8 cellular contexts compared by ENCODE assay signal in genomic region chr17:57868007-57868774, GRCh38. TPM values are rescaled to one million over a fixed set of nuclear protein-coding genes. Genes with fewer than 3 reads are reported as not detected.
DNase-seq lines count a peak whose midpoint lies in the region; ATAC-seq, FAIRE-seq and TF ChIP-seq lines count a peak whose summit lies in the region.

No MANE protein-coding gene starts in this region.

- peaks cover 0 to 70% (median 6%) of the 10 kb centered on the region in 3 donors for H3K36me3 ChIP-seq in esophagus squamous epithelium

- H3K4me1 Mint-ChIP-seq in nephron, result peaks cover 53% of the 10 kb centered on the region
- H3K4me1 Mint-ChIP-seq in activated T-helper 2 cell treated with anti-CD3 and anti-CD28 coated beads, Interferon-gamma antibody, Interleukin-2, Interleukin-4, amounts not matched to agents 10 μg/mL and 5 μg/mL and 100 μg/mL, durations not matched to agents 14 hours and 24 hours and 36 hours (ENCODE audit: low read depth), result peaks cover 6% of the 10 kb centered on the region

- H3K4me3 Mint-ChIP-seq in nephron, result no peak overlapping the region
- no peak overlapping the region for H3K4me3 Mint-ChIP-seq in activated T-helper 2 cell treated with anti-CD3 and anti-CD28 coated beads, Interferon-gamma antibody, Interleukin-2, Interleukin-4, amounts not matched to agents 10 μg/mL and 5 μg/mL and 100 μg/mL, durations not matched to agents 14 hours and 24 hours and 36 hours (ENCODE audit: low read depth)

- peak; percentile 88 for ATAC-seq in GM19463 (IDR thresholded peaks at IDR 0.05; ENCODE audit: unreplicated experiment)

- H3K4me3 ChIP-seq in esophagus squamous epithelium, result peak overlapping the region in 1 of 4 donors; percentile 10

- no peaks in the 10 kb centered on the region for H3K9me3 ChIP-seq in esophagus squamous epithelium

- peak; percentile 99 for FAIRE-seq in HTR-8/SVneo (lab: Jason Lieb, UNC)

- H3K27ac Mint-ChIP-seq in nephron, result peak overlapping the region; percentile 59 to 68 (median 67)
- H3K27ac Mint-ChIP-seq in activated T-helper 2 cell treated with anti-CD3 and anti-CD28 coated beads, Interferon-gamma antibody, Interleukin-2, Interleukin-4, amounts not matched to agents 10 μg/mL and 5 μg/mL and 100 μg/mL, durations not matched to agents 14 hours and 24 hours and 36 hours, result no peak overlapping the region

- intact Hi-C loops in esophagus squamous epithelium (cut with DNase I), result loop anchor here (10.0 kb wide), 2 partner anchors 87 to 247 kb away; partner anchors contain the start of gene CUEDC1
- intact Hi-C loops in activated T-helper 2 cell treated with anti-CD3 and anti-CD28 coated beads, Interferon-gamma antibody, Interleukin-2, Interleukin-4, amounts not matched to agents 10 μg/mL and 5 μg/mL and 100 μg/mL, durations not matched to agents 14 hours and 24 hours and 36 hours (cut with micrococcal nuclease), result no loop called here

- 7 to 13% methylated on average over 8 to 11 of the region's 18 CpGs for WGBS in esophagus squamous epithelium, 2 donors

- TF ChIP-seq CTCF in esophagus squamous epithelium (IDR thresholded peaks at IDR 0.05) (peak in 4 of 6 experiments; percentile 27 to 47 (median 39)), nephron (IDR thresholded peaks at IDR 0.05; ENCODE audit: unreplicated experiment in 3 of 3) (peak in 2 of 3 experiments; percentile 16 to 36)

- H3K27me3 Mint-ChIP-seq in nephron (ENCODE audit: low read depth), result peaks cover 6% of the 10 kb centered on the region
- peaks cover 12% of the 10 kb centered on the region for H3K27me3 Mint-ChIP-seq in activated T-helper 2 cell treated with anti-CD3 and anti-CD28 coated beads, Interferon-gamma antibody, Interleukin-2, Interleukin-4, amounts not matched to agents 10 μg/mL and 5 μg/mL and 100 μg/mL, durations not matched to agents 14 hours and 24 hours and 36 hours (ENCODE audit: low read depth)

- H3K9me3 Mint-ChIP-seq in nephron, result no peaks in the 10 kb centered on the region
- H3K9me3 Mint-ChIP-seq in activated T-helper 2 cell treated with anti-CD3 and anti-CD28 coated beads, Interferon-gamma antibody, Interleukin-2, Interleukin-4, amounts not matched to agents 10 μg/mL and 5 μg/mL and 100 μg/mL, durations not matched to agents 14 hours and 24 hours and 36 hours, result no peaks in the 10 kb centered on the region

- H3K4me1 ChIP-seq in esophagus squamous epithelium, result peaks cover 35 to 63% (median 40%) of the 10 kb centered on the region in 3 donors

- H3K27ac ChIP-seq in esophagus squamous epithelium, result peak overlapping the region; percentile 73 to 90 (median 84)

- H3K36me3 Mint-ChIP-seq in nephron (ENCODE audit: low read depth), result peaks cover 39% of the 10 kb centered on the region
- H3K36me3 Mint-ChIP-seq in activated T-helper 2 cell treated with anti-CD3 and anti-CD28 coated beads, Interferon-gamma antibody, Interleukin-2, Interleukin-4, amounts not matched to agents 10 μg/mL and 5 μg/mL and 100 μg/mL, durations not matched to agents 14 hours and 24 hours and 36 hours (ENCODE audit: low read depth), result no peaks in the 10 kb centered on the region

- peak; percentile 95 for DNase-seq in EL
- DNase-seq in HTR-8/SVneo (ENCODE audit: insufficient read length, low spot score), result peak; percentile 98
- peak; percentile 86 for DNase-seq in T1000 (lab: John Stamatoyannopoulos, UW)
- DNase-seq in esophagus squamous epithelium (lab: John Stamatoyannopoulos, UW), result peak; percentile 32
- DNase-seq in effector CD8-positive, alpha-beta T cell (lab: John Stamatoyannopoulos, UW), result no peak
- DNase-seq in activated T-helper 2 cell treated with anti-CD3 and anti-CD28 coated beads, Interferon-gamma antibody, Interleukin-2, Interleukin-4, amounts not matched to agents 10 μg/mL and 5 μg/mL and 100 μg/mL, durations not matched to agents 14 hours and 24 hours and 36 hours (ENCODE audit: low spot score), result no peak

- no peaks in the 10 kb centered on the region for H3K27me3 ChIP-seq in esophagus squamous epithelium

- no peak for TF ChIP-seq POLR2A in esophagus squamous epithelium (IDR thresholded peaks at IDR 0.05)

RNA-seq across cellular contexts. Expression of gene MRPS23, which starts 18.3 kb away (rescaled TPM):
- total RNA-seq in esophagus squamous epithelium, result 10 to 100 TPM in 3 of 4 donors, 1 to 10 TPM in 1; 9.9 to 25.2 (median 20.8) TPM
- 69.5 and 71.6 TPM in 2 replicates for total RNA-seq in activated T-helper 2 cell treated with anti-CD3 and anti-CD28 coated beads, Interferon-gamma antibody, Interleukin-2, Interleukin-4, amounts not matched to agents 10 μg/mL and 5 μg/mL and 100 μg/mL, durations not matched to agents 14 hours and 24 hours and 36 hours

Comparison
In these comparisons a context has a peak if more than half of its experiments do, and no peak if none do; other contexts are left out.
1. DNase-seq: peak in EL (single experiment), HTR-8/SVneo (single experiment), T1000 (single experiment) and esophagus squamous epithelium (single experiment); none in effector CD8-positive, alpha-beta T cell (single experiment) and activated T-helper 2 cell treated with anti-CD3 and anti-CD28 coated beads, Interferon-gamma antibody, Interleukin-2, Interleukin-4, amounts not matched to agents 10 μg/mL and 5 μg/mL and 100 μg/mL, durations not matched to agents 14 hours and 24 hours and 36 hours (single experiment).